8 cellular contexts compared by ENCODE assay signal in the genomic region with DNA sequence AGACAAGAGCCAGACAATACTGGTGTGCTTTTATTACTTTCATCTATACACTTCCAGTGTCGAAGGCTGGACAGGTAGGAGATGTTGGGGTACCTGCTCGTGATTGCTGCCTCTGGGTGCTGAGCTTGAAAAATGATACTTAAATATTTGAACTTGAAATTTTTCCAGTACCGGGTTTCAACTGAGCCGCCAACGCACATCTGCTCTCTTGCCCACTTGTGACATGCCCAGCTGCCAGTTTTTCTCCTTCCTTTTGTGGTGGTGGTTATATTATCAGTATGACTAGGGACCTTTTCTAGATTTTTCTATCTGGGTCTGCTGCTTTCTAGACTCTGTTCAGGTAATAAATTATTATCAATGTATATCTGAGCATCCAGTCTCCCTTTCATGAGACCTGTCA. TPM values are rescaled to one million over a fixed set of nuclear protein-coding genes. Genes with fewer than 3 reads are reported as not detected.
DNase-seq lines count a peak whose midpoint lies in the region; ATAC-seq and TF ChIP-seq lines count a peak whose summit lies in the region.

No MANE protein-coding gene starts in this region.

- peaks cover 88% of the 10 kb centered on the region for H3K36me3 Mint-ChIP-seq in activated T-helper 17 cell treated with anti-CD3 and anti-CD28 coated beads, Interleukin-2, amount 50 U/mL, for 72 hours (ENCODE audit: low read depth)

- H3K4me1 Mint-ChIP-seq in activated T-helper 17 cell treated with anti-CD3 and anti-CD28 coated beads, Interleukin-2, amount 50 U/mL, for 72 hours = peaks cover 4% of the 10 kb centered on the region

- no peak for DNase-seq in heart left ventricle
- no peak for DNase-seq in left cardiac atrium
- no peak for DNase-seq in kidney epithelial cell (ENCODE audit: low read depth)
- DNase-seq in tibial artery = no peak
- no peak for DNase-seq in NCI-H2029 treated with DMSO at 0.1 percent for 48 hours (lab: John Stamatoyannopoulos, UW)
- no peak for DNase-seq in globus pallidus (ENCODE audit: low spot score)
- DNase-seq in foreskin keratinocyte = no peak

- no peaks in the 10 kb centered on the region for H3K27me3 Mint-ChIP-seq in activated T-helper 17 cell treated with anti-CD3 and anti-CD28 coated beads, Interleukin-2, amount 50 U/mL, for 72 hours

- H3K27ac ChIP-seq in heart left ventricle (peak overlapping the region in 5 of 12 donors; percentile 50 to 98 (median 96)), tibial artery (peak overlapping the region in 1 of 2 donors; percentile 92), foreskin keratinocyte (no peak overlapping the region)

- no peaks in the 10 kb centered on the region for H3K27me3 ChIP-seq in heart left ventricle
- no peaks in the 10 kb centered on the region for H3K27me3 ChIP-seq in kidney epithelial cell (ENCODE audit: control insufficient read depth, insufficient read depth, low read length)
- H3K27me3 ChIP-seq in tibial artery = no peaks in the 10 kb centered on the region
- no peaks in the 10 kb centered on the region for H3K27me3 ChIP-seq in foreskin keratinocyte

- H3K9me3 Mint-ChIP-seq in activated T-helper 17 cell treated with anti-CD3 and anti-CD28 coated beads, Interleukin-2, amount 50 U/mL, for 72 hours = no peaks in the 10 kb centered on the region

- 18 to 56% (median 31%) methylated on average over 5 of the region's 5 CpGs for WGBS in heart left ventricle, 4 donors

- ATAC-seq in heart left ventricle (no peak), left cardiac atrium (no peak), foreskin keratinocyte (no peak)
- peak; percentile 8 for ATAC-seq in activated T-helper 17 cell treated with anti-CD3 and anti-CD28 coated beads, Interleukin-2, amount 50 U/mL, for 72 hours (replicated peaks)

- H3K9me3 ChIP-seq in heart left ventricle = peaks cover 0 to 10% (median 0%) of the 10 kb centered on the region in 12 donors
- no peaks in the 10 kb centered on the region for H3K9me3 ChIP-seq in tibial artery

- H3K4me1 ChIP-seq in heart left ventricle (peaks cover 0 to 63% (median 32%) of the 10 kb centered on the region in 12 donors), tibial artery (peaks cover 0 to 43% (median 2%) of the 10 kb centered on the region in 4 donors), foreskin keratinocyte (peaks cover 18% of the 10 kb centered on the region)

- intact Hi-C loops in heart left ventricle (cut with DNase I) (no loop called here), left cardiac atrium (cut with DNase I) (no loop called here), tibial artery (cut with DNase I; ENCODE audit: low total_unique reads) (no loop called here)

- no peak for TF ChIP-seq CTCF in heart left ventricle (IDR thresholded peaks at IDR 0.05)
- no peak for TF ChIP-seq CTCF in kidney epithelial cell (IDR thresholded peaks at IDR 0.05; ENCODE audit: insufficient read depth, low read length, poor library complexity, severe bottlenecking)
- no peak for TF ChIP-seq CTCF in tibial artery (IDR thresholded peaks at IDR 0.05)
- TF ChIP-seq CTCF in foreskin keratinocyte (conservative IDR thresholded peaks at IDR 0.05) = no peak

- H3K4me3 ChIP-seq in heart left ventricle (peak overlapping the region in 9 of 12 donors; percentile 66 to 99 (median 82)), kidney epithelial cell (ENCODE audit: low read depth, low read length) (peak overlapping the region; percentile 3), tibial artery (peak overlapping the region; percentile 79 to 90)

- TF ChIP-seq POLR2A in heart left ventricle (IDR thresholded peaks at IDR 0.05) = no peak

- H3K36me3 ChIP-seq in heart left ventricle (peaks cover 0 to 23% (median 6%) of the 10 kb centered on the region in 9 donors), kidney epithelial cell (ENCODE audit: control insufficient read depth, insufficient read depth, low read length) (no peaks in the 10 kb centered on the region), tibial artery (no peaks in the 10 kb centered on the region)

- H3K27ac Mint-ChIP-seq in activated T-helper 17 cell treated with anti-CD3 and anti-CD28 coated beads, Interleukin-2, amount 50 U/mL, for 72 hours = peak overlapping the region; percentile 72

- peak overlapping the region; percentile 99 for H3K4me3 Mint-ChIP-seq in activated T-helper 17 cell treated with anti-CD3 and anti-CD28 coated beads, Interleukin-2, amount 50 U/mL, for 72 hours

RNA-seq across cellular contexts. Expression of gene OGT, which starts 3.4 kb away (rescaled TPM):
- total RNA-seq in heart left ventricle (10 to 100 TPM; 64.8 to 84.1 (median 77.4) TPM), left cardiac atrium (10 to 100 TPM; 64.7 to 68.8 TPM), kidney epithelial cell (71.7 and 82.2 TPM in 2 replicates), foreskin keratinocyte (42.1 and 46.8 TPM in 2 replicates)
- polyA plus RNA-seq in heart left ventricle (10 to 100 TPM; 20.0 to 33.3 TPM), foreskin keratinocyte (9.8 and 10.3 TPM in 2 replicates)
- total RNA-seq in activated T-helper 17 cell treated with anti-CD3 and anti-CD28 coated beads, Interleukin-2, amount 50 U/mL, for 72 hours = 100 to 1,000 TPM; 231 to 528 TPM

RNA-seq across cellular contexts. Expression of gene GCNA, which starts 42.0 kb away (rescaled TPM):
- total RNA-seq in heart left ventricle = 1 to 10 TPM in 6 of 9 donors, under 1 TPM in 3; 0.56 to 1.6 (median 1.1) TPM
- 1 to 10 TPM; 1.1 to 2.0 TPM for polyA plus RNA-seq in heart left ventricle
- 1 to 10 TPM; 1.2 to 1.3 TPM for total RNA-seq in left cardiac atrium
- total RNA-seq in activated T-helper 17 cell treated with anti-CD3 and anti-CD28 coated beads, Interleukin-2, amount 50 U/mL, for 72 hours = 10 to 100 TPM in 1 of 2 donors, 1 to 10 TPM in 1; 4.9 to 10.7 TPM
- 3.1 and 4.1 TPM in 2 replicates for total RNA-seq in kidney epithelial cell
- total RNA-seq in foreskin keratinocyte = 0.39 and 0.41 TPM in 2 replicates
- polyA plus RNA-seq in foreskin keratinocyte = 0.26 and 0.34 TPM in 2 replicates

Comparison
In these comparisons a context has a peak if more than half of its experiments do, and no peak if none do; other contexts are left out.
1. H3K4me3 ChIP-seq: peak in every context shown above with its lines; median percentile 84 in tibial artery; 82 in heart left ventricle; 3 in kidney epithelial cell.